Comparison of ENCODE assay signal across 9 cellular contexts in the genomic region with DNA sequence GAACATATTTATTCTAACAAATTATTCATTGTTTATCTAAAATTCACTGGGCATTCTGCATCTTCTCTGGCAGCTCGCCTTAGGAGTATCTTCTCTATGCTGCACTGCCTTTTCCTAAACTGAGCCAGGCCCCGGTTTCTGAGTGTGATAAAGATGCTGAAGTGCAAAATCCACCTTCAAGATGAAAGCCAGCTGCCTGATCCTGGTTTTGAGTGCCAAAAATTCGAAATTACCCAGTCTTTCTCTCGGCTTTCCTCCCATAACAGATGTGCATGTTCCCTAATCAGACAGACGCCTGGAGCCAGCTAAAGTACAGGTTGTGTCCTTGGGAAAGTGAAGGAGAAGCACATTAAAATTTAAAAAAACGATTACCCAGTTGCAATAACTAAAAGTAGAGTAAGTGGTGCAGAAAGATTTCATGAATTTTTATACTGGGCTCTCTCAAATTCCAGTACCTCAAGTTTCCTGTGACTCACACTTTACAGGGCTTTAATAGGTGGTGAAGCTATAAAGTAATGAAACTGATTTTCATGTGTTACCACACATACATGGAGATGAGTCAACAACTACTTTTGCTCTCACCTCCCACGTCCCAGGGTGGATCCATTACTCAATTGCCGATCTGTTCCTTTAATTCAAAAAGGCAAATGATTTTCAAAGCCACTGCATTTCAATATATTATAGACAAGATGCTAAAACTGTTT.
DNase-seq lines count a peak whose midpoint lies in the region; ATAC-seq, FAIRE-seq and TF ChIP-seq lines count a peak whose summit lies in the region.
"Had no signal": no experiment of that assay in that cellular context is flagged by ENCODE, and none has a peak within 500 bp of the region (broad histone marks: within the 10 kb centered on the region; RNA-seq: fewer than 3 reads in every experiment).

No MANE protein-coding gene starts in this region.

- H3K4me1 Mint-ChIP-seq in activated CD8-positive, alpha-beta memory T cell treated with anti-CD3 and anti-CD28 coated beads, Interleukin-2, amount 10 ng/mL, durations not matched to agents 7 days and 5 days = peaks cover 12% of the 10 kb centered on the region

- H3K27ac Mint-ChIP-seq in activated CD8-positive, alpha-beta memory T cell treated with anti-CD3 and anti-CD28 coated beads, Interleukin-2, amount 10 ng/mL, durations not matched to agents 7 days and 5 days = no peak overlapping the region

- TF ChIP-seq POLR2A in erythroblast (IDR thresholded peaks at IDR 0.05; ENCODE audit: low read length) (no peak), GM12891 (IDR thresholded peaks at IDR 0.05; ENCODE audit: low read depth, low read length) (no peak)

- no peak overlapping the region for H3K4me3 Mint-ChIP-seq in activated CD8-positive, alpha-beta memory T cell treated with anti-CD3 and anti-CD28 coated beads, Interleukin-2, amount 10 ng/mL, durations not matched to agents 7 days and 5 days

- ATAC-seq in activated CD8-positive, alpha-beta memory T cell treated with anti-CD3 and anti-CD28 coated beads, Interleukin-2, amount 10 ng/mL, durations not matched to agents 7 days and 5 days = peak; percentile 95
- ATAC-seq in HG03439 (IDR thresholded peaks at IDR 0.05; ENCODE audit: unreplicated experiment) = peak; percentile 73

- peak; percentile 60 for DNase-seq in activated CD8-positive, alpha-beta memory T cell treated with anti-CD3 and anti-CD28 coated beads, Interleukin-2, amount 10 ng/mL, durations not matched to agents 7 days and 5 days
- DNase-seq in activated CD8-positive, alpha-beta memory T cell treated with anti-CD3 and anti-CD28 coated beads, Interleukin-2, amount 50 U/mL, for 48 hours = no peak
- DNase-seq in activated T-cell treated with anti-CD3 and anti-CD28 coated beads for 48 hours (ENCODE audit: low read depth) = peak; percentile 53
- peak; percentile 60 for DNase-seq in hepatic stellate cell (ENCODE audit: low spot score)
- peak; percentile 20 to 24 for DNase-seq in stimulated activated CD8-positive, alpha-beta memory T cell treated with anti-CD3 and anti-CD28 coated beads, Interleukin-7, amount 100 ng/mL, for 4 hours (ENCODE audit: low read depth in 2 of 2)
- no peak for DNase-seq in erythroblast (lab: John Stamatoyannopoulos, UW)
- DNase-seq in GM12891 (ENCODE audit: insufficient read length, low spot score) = no peak
- DNase-seq: DND-41 had no signal

- no peak for FAIRE-seq in GM12891 (lab: Jason Lieb, UNC)

- no peaks in the 10 kb centered on the region for H3K36me3 Mint-ChIP-seq in activated CD8-positive, alpha-beta memory T cell treated with anti-CD3 and anti-CD28 coated beads, Interleukin-2, amount 10 ng/mL, durations not matched to agents 7 days and 5 days

- H3K9me3 Mint-ChIP-seq in activated CD8-positive, alpha-beta memory T cell treated with anti-CD3 and anti-CD28 coated beads, Interleukin-2, amount 10 ng/mL, durations not matched to agents 7 days and 5 days (ENCODE audit: low read depth) = no peaks in the 10 kb centered on the region

- H3K27me3 Mint-ChIP-seq in activated CD8-positive, alpha-beta memory T cell treated with anti-CD3 and anti-CD28 coated beads, Interleukin-2, amount 10 ng/mL, durations not matched to agents 7 days and 5 days = peaks cover 80% of the 10 kb centered on the region

- CTCF ChIA-PET in activated CD8-positive, alpha-beta memory T cell treated with anti-CD3 and anti-CD28 coated beads, Interleukin-2, amount 10 ng/mL, durations not matched to agents 7 days and 5 days (lab: Charles Lee) = interaction anchor here (0.7 to 1.5 kb wide), 3 partner anchors 8 to 386 kb away, joined by 3 to 10 read pairs (median 3); no protein-coding TSS in a partner anchor

TF ChIP-seq in GM12891, 5 proteins besides CTCF, POLR2A, EP300 and RAD21:
- TF ChIP-seq POLR2AphosphoS5 (IDR thresholded peaks at IDR 0.05; ENCODE audit: low read depth, low read length) (no peak), TAF1 (IDR thresholded peaks at IDR 0.05; ENCODE audit: low read depth, low read length) (no peak), PAX5 (IDR thresholded peaks at IDR 0.05; ENCODE audit: insufficient read depth, low read length, severe bottlenecking) (no peak), POU2F2 (IDR thresholded peaks at IDR 0.05; ENCODE audit: low read depth, low read length) (no peak), SPI1 (IDR thresholded peaks at IDR 0.05; ENCODE audit: low read depth, low read length) (no peak)

Comparison
In these comparisons a context has a peak if more than half of its experiments do, and no peak if none do; other contexts are left out.
1. DNase-seq: peak in activated CD8-positive, alpha-beta memory T cell treated with anti-CD3 and anti-CD28 coated beads, Interleukin-2, amount 10 ng/mL, durations not matched to agents 7 days and 5 days (single experiment), activated T-cell treated with anti-CD3 and anti-CD28 coated beads for 48 hours (single experiment), hepatic stellate cell (single experiment) and stimulated activated CD8-positive, alpha-beta memory T cell treated with anti-CD3 and anti-CD28 coated beads, Interleukin-7, amount 100 ng/mL, for 4 hours (2 of 2); none in activated CD8-positive, alpha-beta memory T cell treated with anti-CD3 and anti-CD28 coated beads, Interleukin-2, amount 50 U/mL, for 48 hours (single experiment), erythroblast (0 of 2) and GM12891 (single experiment).